2 cellular contexts compared by ENCODE assay signal in the genomic region with DNA sequence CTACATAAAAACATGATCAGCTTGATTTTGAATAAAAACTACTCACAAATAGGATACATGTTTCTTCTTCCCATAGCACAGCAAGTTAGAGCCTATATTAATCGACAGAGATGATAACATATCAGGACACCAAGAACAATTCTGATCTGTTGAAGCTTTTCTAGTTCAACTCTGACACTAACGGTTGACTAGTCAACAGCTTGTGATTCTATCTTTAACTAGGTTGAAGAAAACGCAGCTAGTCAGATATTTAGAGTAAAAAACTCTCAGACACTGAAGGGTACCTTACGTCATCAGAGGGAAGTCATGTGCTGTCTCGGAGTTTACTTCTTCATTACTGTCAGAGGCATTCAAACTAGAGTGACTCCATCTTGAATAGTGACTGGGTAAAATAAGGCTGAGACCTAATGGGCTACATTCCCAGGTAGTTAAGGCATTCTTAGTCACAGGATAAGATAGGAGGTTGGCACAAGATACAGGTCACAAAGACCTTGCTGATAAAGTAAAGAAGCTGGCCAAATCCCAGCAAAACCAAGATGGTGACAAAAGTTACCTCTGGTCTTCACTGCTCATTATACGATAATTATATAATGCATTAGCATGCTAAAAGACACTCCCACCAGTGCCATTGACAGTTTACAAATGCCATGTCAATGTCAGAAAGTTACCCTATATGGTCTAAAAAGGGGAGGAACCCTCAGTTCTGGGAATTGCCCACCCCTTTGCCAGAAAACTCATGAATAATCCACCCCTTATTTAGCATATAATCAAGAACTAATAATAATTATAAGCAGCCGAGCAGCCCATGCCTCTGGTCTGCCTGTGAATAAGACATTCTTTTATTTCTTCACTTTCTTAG.
TF ChIP-seq lines count a peak whose summit lies in the region.

No MANE protein-coding gene starts in this region.

TF ChIP-seq in K562, 482 proteins besides CTCF, POLR2A, EP300 and RAD21 (continues in another document):
- TF ChIP-seq MECOM (CRISPR knock-in tag; IDR thresholded peaks at IDR 0.05): 0 out of 2 replicates have a peak, but pooled peaks have one; percentile 76
- TF ChIP-seq, protein P1, sequence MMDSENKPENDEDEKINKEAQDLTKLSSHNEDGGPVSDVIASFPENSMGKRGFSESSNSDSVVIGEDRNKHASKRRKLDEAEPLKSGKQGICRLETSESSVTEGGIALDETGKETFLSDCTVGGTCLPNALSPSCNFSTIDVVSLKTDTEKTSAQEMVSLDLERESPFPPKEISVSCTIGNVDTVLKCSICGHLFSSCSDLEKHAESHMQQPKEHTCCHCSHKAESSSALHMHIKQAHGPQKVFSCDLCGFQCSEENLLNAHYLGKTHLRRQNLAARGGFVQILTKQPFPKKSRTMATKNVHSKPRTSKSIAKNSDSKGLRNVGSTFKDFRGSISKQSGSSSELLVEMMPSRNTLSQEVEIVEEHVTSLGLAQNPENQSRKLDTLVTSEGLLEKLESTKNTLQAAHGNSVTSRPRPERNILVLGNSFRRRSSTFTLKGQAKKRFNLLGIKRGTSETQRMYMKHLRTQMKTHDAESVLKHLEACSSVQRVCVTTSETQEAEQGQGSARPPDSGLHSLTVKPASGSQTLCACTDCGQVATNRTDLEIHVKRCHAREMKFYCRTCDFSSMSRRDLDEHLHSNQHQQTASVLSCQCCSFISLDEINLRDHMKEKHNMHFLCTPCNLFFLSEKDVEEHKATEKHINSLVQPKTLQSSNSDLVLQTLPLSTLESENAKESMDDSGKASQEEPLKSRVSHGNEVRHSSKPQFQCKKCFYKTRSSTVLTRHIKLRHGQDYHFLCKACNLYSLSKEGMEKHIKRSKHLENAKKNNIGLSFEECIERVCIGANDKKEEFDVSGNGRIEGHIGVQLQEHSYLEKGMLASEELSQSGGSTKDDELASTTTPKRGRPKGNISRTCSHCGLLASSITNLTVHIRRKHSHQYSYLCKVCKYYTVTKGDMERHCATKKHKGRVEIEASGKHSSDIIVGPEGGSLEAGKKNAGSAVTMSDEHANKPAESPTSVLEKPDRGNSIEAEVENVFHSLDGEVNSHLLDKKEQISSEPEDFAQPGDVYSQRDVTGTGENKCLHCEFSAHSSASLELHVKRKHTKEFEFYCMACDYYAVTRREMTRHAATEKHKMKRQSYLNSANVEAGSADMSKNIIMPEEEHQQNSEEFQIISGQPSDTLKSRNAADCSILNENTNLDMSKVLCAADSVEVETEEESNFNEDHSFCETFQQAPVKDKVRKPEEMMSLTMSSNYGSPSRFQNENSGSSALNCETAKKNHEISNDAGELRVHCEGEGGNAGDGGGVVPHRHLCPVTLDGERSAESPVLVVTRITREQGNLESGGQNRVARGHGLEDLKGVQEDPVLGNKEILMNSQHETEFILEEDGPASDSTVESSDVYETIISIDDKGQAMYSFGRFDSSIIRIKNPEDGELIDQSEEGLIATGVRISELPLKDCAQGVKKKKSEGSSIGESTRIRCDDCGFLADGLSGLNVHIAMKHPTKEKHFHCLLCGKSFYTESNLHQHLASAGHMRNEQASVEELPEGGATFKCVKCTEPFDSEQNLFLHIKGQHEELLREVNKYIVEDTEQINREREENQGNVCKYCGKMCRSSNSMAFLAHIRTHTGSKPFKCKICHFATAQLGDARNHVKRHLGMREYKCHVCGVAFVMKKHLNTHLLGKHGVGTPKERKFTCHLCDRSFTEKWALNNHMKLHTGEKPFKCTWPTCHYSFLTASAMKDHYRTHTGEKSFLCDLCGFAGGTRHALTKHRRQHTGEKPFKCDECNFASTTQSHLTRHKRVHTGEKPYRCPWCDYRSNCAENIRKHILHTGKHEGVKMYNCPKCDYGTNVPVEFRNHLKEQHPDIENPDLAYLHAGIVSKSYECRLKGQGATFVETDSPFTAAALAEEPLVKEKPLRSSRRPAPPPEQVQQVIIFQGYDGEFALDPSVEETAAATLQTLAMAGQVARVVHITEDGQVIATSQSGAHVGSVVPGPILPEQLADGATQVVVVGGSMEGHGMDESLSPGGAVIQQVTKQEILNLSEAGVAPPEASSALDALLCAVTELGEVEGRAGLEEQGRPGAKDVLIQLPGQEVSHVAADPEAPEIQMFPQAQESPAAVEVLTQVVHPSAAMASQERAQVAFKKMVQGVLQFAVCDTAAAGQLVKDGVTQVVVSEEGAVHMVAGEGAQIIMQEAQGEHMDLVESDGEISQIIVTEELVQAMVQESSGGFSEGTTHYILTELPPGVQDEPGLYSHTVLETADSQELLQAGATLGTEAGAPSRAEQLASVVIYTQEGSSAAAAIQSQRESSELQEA (IDR thresholded peaks at IDR 0.05; ENCODE audit: low read depth): no peak
- TF ChIP-seq THRAP3 (IDR thresholded peaks at IDR 0.05; ENCODE audit: borderline replicate concordance): no peak
- TF ChIP-seq CHCHD3 (CRISPR knock-in tag; IDR thresholded peaks at IDR 0.05): no peak
- 0 out of 2 replicates have a peak, but pooled peaks have one; percentile 67 for TF ChIP-seq ERF (CRISPR knock-in tag; IDR thresholded peaks at IDR 0.05)
- TF ChIP-seq SMARCA5 (IDR thresholded peaks at IDR 0.05): no peak
- TF ChIP-seq ELF4 (CRISPR knock-in tag; IDR thresholded peaks at IDR 0.05): no peak
- 0 out of 2 replicates have a peak, but pooled peaks have one; percentile 49 for TF ChIP-seq ELF2 (CRISPR knock-in tag; IDR thresholded peaks at IDR 0.05)
- TF ChIP-seq ZNF41 (CRISPR knock-in tag; conservative IDR thresholded peaks at IDR 0.05): peak; percentile 83
- TF ChIP-seq, protein P2, sequence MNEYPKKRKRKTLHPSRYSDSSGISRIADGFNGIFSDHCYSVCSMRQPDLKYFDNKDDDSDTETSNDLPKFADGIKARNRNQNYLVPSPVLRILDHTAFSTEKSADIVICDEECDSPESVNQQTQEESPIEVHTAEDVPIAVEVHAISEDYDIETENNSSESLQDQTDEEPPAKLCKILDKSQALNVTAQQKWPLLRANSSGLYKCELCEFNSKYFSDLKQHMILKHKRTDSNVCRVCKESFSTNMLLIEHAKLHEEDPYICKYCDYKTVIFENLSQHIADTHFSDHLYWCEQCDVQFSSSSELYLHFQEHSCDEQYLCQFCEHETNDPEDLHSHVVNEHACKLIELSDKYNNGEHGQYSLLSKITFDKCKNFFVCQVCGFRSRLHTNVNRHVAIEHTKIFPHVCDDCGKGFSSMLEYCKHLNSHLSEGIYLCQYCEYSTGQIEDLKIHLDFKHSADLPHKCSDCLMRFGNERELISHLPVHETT (CRISPR knock-in tag; conservative IDR thresholded peaks at IDR 0.05 in 1 of 2, IDR thresholded peaks at IDR 0.05 in 1 of 2): peak in 1 of 2 experiments; percentile 81; a peak in 2 of 4 replicates
- TF ChIP-seq SMAD4 (CRISPR knock-in tag; conservative IDR thresholded peaks at IDR 0.05): peak; percentile 89
- no peak for TF ChIP-seq ZKSCAN1 (IDR thresholded peaks at IDR 0.05; ENCODE audit: low read depth, low read length)
- no peak for TF ChIP-seq ZC3H11A (IDR thresholded peaks at IDR 0.05; ENCODE audit: low read depth, low read length)
- no peak for TF ChIP-seq PREB (CRISPR knock-in tag; IDR thresholded peaks at IDR 0.05)

TF ChIP-seq in HepG2, 621 proteins besides CTCF, POLR2A, EP300 and RAD21:
- peak; percentile 32; the same call in 1 of the 2 replicates for TF ChIP-seq CREB1 (IDR thresholded peaks at IDR 0.05)
- TF ChIP-seq CREB1 (CRISPR knock-in tag; IDR thresholded peaks at IDR 0.05): no peak
- no peak for TF ChIP-seq ZNF12 (CRISPR knock-in tag; IDR thresholded peaks at IDR 0.05)
TF ChIP-seq in HepG2: peak in this region for 1.
